Comparison of ENCODE assay signal across 8 cellular contexts in genomic region chr17:10729334-10730193, GRCh38. TPM values are rescaled to one million over a fixed set of nuclear protein-coding genes. Genes with fewer than 3 reads are reported as not detected.
DNase-seq lines count a peak whose midpoint lies in the region; ATAC-seq, FAIRE-seq and TF ChIP-seq lines count a peak whose summit lies in the region.

Gene TMEM220 (minus strand): TSS chr17:10730023. CDS start chr17:10729851, 172 bp downstream.

- H3K27ac ChIP-seq in right atrium auricular region, result peak within 1 kb of the TSS; percentile 90 to 95

- no peaks in the 10 kb centered on the region for H3K27me3 ChIP-seq in right atrium auricular region

- peaks cover 0 to 7% of the 10 kb centered on the region in 2 donors for H3K4me1 ChIP-seq in right atrium auricular region

- ATAC-seq in HG02763 (IDR thresholded peaks at IDR 0.05; ENCODE audit: unreplicated experiment), result peak; percentile 74

- no peaks in the 10 kb centered on the region for H3K36me3 Mint-ChIP-seq in progenitor cell of endocrine pancreas (ENCODE audit: insufficient read depth)

- TF ChIP-seq CTCF in right atrium auricular region (IDR thresholded peaks at IDR 0.05) (no peak), progenitor cell of endocrine pancreas (IDR thresholded peaks at IDR 0.05; ENCODE audit: unreplicated experiment) (no peak), D721Med (IDR thresholded peaks at IDR 0.05; ENCODE audit: insufficient read depth, missing control alignments) (no peak)

- H3K9me3 Mint-ChIP-seq in progenitor cell of endocrine pancreas (ENCODE audit: low read depth), result no peaks in the 10 kb centered on the region

- H3K27me3 Mint-ChIP-seq in progenitor cell of endocrine pancreas, result peaks cover 38% of the 10 kb centered on the region

- peak; percentile 45 for TF ChIP-seq POLR2A in GM15510 (IDR thresholded peaks at IDR 0.05; ENCODE audit: borderline replicate concordance, extremely low read depth, insufficient read length)

- DNase-seq in SK-N-DZ (ENCODE audit: low spot score) (peak; percentile 67), anterior cingulate cortex (lab: John Stamatoyannopoulos, UW) (peak in 53 of 58 donors; percentile 16 to 82 (median 53)), right atrium auricular region (ENCODE audit: low spot score) (peak; percentile 85), progenitor cell of endocrine pancreas (ENCODE audit: low spot score, unreplicated experiment) (peak; percentile 43), D721Med (ENCODE audit: insufficient read length, low spot score) (no peak), NCI-H226 (no peak)

- H3K4me3 Mint-ChIP-seq in progenitor cell of endocrine pancreas (ENCODE audit: low read depth), result peak within 1 kb of the TSS; percentile 84

- peak within 1 kb of the TSS; percentile 67 to 76 for H3K4me3 ChIP-seq in right atrium auricular region

- no peaks in the 10 kb centered on the region for H3K9me3 ChIP-seq in right atrium auricular region

- H3K4me1 Mint-ChIP-seq in progenitor cell of endocrine pancreas (ENCODE audit: low read depth), result peaks cover 13% of the 10 kb centered on the region

- H3K36me3 ChIP-seq in right atrium auricular region, result no peaks in the 10 kb centered on the region

- H3K27ac Mint-ChIP-seq in progenitor cell of endocrine pancreas, result peak within 1 kb of the TSS; percentile 84

- FAIRE-seq in D721Med (lab: Jason Lieb, UNC), result no peak

RNA-seq across cellular contexts. Expression of gene TMEM220, which starts in this region (rescaled TPM):
- polyA plus RNA-seq in SK-N-DZ (2014; cell fraction: cytosol; rRNA removed), result 0.46 and 0.78 TPM in 2 replicates
- 0.21 and 0.54 TPM in 2 replicates for polyA plus RNA-seq in SK-N-DZ (2014; cell fraction: nucleus; rRNA removed)
- total RNA-seq in right atrium auricular region (1 to 10 TPM; 5.5 to 6.5 TPM), progenitor cell of endocrine pancreas (3.3 and 4.4 TPM in 2 replicates)

Comparison
In these comparisons a context has a peak if more than half of its experiments do, and no peak if none do; other contexts are left out.
1. DNase-seq: peak in SK-N-DZ (single experiment), anterior cingulate cortex (53 of 58), right atrium auricular region (single experiment) and progenitor cell of endocrine pancreas (single experiment); none in D721Med (single experiment) and NCI-H226 (single experiment).